In the genomic region with DNA sequence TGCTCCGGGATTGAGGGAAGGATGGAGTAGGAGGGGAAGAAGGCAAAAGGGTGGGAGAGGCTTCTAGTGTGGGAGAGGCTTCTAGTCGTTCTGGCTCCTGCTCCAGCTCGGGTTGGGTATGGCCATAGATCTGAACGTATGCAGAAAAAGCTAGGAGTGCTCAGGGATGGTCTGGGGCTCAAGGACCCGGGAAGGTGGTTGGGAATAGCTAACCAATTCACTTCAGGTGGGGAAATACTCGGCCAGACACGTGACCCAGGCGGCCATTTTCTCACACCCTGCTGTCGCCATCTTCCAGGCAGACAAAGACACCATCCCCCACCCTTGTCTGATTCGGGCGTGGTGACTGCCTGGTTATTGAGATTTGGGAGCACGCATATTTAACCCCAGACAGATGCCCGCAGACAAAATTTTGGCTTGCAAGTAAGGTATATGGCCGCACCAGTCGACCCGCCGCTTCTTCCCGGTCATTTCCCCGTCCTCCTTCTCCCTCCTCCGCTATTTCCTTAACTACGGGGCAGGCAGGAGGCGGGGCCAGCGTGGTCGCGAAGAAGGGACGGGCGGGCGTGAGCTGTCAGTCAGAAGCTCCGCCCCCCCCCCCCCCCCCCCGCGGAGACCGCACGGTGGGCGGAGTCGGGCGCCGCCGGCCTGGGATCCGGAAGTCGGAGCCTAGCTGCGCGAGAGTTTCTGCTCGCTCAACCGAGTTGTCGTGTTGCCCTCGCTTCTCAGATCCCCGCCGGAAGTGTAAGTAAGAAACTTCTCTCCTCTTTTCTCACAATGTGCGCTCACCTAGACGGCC, we compare ENCODE assay signal across 1 cellular context.
TF ChIP-seq lines count a peak whose summit lies in the region.

A gene with protein sequence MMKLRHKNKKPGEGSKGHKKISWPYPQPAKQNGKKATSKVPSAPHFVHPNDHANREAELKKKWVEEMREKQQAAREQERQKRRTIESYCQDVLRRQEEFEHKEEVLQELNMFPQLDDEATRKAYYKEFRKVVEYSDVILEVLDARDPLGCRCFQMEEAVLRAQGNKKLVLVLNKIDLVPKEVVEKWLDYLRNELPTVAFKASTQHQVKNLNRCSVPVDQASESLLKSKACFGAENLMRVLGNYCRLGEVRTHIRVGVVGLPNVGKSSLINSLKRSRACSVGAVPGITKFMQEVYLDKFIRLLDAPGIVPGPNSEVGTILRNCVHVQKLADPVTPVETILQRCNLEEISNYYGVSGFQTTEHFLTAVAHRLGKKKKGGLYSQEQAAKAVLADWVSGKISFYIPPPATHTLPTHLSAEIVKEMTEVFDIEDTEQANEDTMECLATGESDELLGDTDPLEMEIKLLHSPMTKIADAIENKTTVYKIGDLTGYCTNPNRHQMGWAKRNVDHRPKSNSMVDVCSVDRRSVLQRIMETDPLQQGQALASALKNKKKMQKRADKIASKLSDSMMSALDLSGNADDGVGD (plus strand): TSS at position 661 of the 799 bp plus-strand sequence. CDS start 2,348 bp downstream, outside the sequence.

TF ChIP-seq in GM12878, 131 proteins besides CTCF, POLR2A, EP300 and RAD21 (continued from another document and continues in another):
- TF ChIP-seq, protein P1, sequence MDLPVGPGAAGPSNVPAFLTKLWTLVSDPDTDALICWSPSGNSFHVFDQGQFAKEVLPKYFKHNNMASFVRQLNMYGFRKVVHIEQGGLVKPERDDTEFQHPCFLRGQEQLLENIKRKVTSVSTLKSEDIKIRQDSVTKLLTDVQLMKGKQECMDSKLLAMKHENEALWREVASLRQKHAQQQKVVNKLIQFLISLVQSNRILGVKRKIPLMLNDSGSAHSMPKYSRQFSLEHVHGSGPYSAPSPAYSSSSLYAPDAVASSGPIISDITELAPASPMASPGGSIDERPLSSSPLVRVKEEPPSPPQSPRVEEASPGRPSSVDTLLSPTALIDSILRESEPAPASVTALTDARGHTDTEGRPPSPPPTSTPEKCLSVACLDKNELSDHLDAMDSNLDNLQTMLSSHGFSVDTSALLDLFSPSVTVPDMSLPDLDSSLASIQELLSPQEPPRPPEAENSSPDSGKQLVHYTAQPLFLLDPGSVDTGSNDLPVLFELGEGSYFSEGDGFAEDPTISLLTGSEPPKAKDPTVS (IDR thresholded peaks at IDR 0.05; ENCODE audit: low read depth, low read length), result no peak
- TF ChIP-seq CHD4 (IDR thresholded peaks at IDR 0.05), result no peak
- peak; percentile 43; the same call in 1 of the 2 replicates for TF ChIP-seq TAF1 (IDR thresholded peaks at IDR 0.05; ENCODE audit: borderline replicate concordance, low read depth, low read length)
- TF ChIP-seq MYB (IDR thresholded peaks at IDR 0.05; ENCODE audit: borderline replicate concordance, low read depth, low read length), result no peak
- TF ChIP-seq EZH2 (IDR thresholded peaks at IDR 0.05; ENCODE audit: borderline replicate concordance, control insufficient read depth, low read depth, low read length), result no peak
- no peak for TF ChIP-seq MEF2A (IDR thresholded peaks at IDR 0.05; ENCODE audit: insufficient read depth, low read depth, low read length)
- no peak for TF ChIP-seq RUNX3 (IDR thresholded peaks at IDR 0.05; ENCODE audit: low read length)
- TF ChIP-seq, protein P2, sequence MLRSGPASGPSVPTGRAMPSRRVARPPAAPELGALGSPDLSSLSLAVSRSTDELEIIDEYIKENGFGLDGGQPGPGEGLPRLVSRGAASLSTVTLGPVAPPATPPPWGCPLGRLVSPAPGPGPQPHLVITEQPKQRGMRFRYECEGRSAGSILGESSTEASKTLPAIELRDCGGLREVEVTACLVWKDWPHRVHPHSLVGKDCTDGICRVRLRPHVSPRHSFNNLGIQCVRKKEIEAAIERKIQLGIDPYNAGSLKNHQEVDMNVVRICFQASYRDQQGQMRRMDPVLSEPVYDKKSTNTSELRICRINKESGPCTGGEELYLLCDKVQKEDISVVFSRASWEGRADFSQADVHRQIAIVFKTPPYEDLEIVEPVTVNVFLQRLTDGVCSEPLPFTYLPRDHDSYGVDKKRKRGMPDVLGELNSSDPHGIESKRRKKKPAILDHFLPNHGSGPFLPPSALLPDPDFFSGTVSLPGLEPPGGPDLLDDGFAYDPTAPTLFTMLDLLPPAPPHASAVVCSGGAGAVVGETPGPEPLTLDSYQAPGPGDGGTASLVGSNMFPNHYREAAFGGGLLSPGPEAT (IDR thresholded peaks at IDR 0.05; ENCODE audit: low read depth), result peak; percentile 72
- TF ChIP-seq SUZ12 (IDR thresholded peaks at IDR 0.05; ENCODE audit: unreplicated experiment), result no peak
- TF ChIP-seq EED (IDR thresholded peaks at IDR 0.05; ENCODE audit: low read depth), result no peak
- no peak for TF ChIP-seq CHD1 (IDR thresholded peaks at IDR 0.05; ENCODE audit: low read depth, low read length)
- TF ChIP-seq FOXM1 (IDR thresholded peaks at IDR 0.05; ENCODE audit: low read depth, low read length), result no peak
- TF ChIP-seq BHLHE40 (IDR thresholded peaks at IDR 0.05; ENCODE audit: borderline replicate concordance in 1 of 2, low read depth in 2 of 2, low read length in 1 of 2), result peak; percentile 53 to 79; a peak in 2 of 4 replicates
- no peak for TF ChIP-seq SIX5 (IDR thresholded peaks at IDR 0.05; ENCODE audit: low read depth, low read length, severe bottlenecking)
- TF ChIP-seq, protein P3, sequence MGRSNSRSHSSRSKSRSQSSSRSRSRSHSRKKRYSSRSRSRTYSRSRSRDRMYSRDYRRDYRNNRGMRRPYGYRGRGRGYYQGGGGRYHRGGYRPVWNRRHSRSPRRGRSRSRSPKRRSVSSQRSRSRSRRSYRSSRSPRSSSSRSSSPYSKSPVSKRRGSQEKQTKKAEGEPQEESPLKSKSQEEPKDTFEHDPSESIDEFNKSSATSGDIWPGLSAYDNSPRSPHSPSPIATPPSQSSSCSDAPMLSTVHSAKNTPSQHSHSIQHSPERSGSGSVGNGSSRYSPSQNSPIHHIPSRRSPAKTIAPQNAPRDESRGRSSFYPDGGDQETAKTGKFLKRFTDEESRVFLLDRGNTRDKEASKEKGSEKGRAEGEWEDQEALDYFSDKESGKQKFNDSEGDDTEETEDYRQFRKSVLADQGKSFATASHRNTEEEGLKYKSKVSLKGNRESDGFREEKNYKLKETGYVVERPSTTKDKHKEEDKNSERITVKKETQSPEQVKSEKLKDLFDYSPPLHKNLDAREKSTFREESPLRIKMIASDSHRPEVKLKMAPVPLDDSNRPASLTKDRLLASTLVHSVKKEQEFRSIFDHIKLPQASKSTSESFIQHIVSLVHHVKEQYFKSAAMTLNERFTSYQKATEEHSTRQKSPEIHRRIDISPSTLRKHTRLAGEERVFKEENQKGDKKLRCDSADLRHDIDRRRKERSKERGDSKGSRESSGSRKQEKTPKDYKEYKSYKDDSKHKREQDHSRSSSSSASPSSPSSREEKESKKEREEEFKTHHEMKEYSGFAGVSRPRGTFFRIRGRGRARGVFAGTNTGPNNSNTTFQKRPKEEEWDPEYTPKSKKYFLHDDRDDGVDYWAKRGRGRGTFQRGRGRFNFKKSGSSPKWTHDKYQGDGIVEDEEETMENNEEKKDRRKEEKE (IDR thresholded peaks at IDR 0.05), result no peak
- no peak for TF ChIP-seq PAX5 (IDR thresholded peaks at IDR 0.05; ENCODE audit: borderline replicate concordance, low read depth, low read length)
- TF ChIP-seq YY1 (IDR thresholded peaks at IDR 0.05; ENCODE audit: low read depth, low read length), result peak; percentile 99
- TF ChIP-seq, protein P4, sequence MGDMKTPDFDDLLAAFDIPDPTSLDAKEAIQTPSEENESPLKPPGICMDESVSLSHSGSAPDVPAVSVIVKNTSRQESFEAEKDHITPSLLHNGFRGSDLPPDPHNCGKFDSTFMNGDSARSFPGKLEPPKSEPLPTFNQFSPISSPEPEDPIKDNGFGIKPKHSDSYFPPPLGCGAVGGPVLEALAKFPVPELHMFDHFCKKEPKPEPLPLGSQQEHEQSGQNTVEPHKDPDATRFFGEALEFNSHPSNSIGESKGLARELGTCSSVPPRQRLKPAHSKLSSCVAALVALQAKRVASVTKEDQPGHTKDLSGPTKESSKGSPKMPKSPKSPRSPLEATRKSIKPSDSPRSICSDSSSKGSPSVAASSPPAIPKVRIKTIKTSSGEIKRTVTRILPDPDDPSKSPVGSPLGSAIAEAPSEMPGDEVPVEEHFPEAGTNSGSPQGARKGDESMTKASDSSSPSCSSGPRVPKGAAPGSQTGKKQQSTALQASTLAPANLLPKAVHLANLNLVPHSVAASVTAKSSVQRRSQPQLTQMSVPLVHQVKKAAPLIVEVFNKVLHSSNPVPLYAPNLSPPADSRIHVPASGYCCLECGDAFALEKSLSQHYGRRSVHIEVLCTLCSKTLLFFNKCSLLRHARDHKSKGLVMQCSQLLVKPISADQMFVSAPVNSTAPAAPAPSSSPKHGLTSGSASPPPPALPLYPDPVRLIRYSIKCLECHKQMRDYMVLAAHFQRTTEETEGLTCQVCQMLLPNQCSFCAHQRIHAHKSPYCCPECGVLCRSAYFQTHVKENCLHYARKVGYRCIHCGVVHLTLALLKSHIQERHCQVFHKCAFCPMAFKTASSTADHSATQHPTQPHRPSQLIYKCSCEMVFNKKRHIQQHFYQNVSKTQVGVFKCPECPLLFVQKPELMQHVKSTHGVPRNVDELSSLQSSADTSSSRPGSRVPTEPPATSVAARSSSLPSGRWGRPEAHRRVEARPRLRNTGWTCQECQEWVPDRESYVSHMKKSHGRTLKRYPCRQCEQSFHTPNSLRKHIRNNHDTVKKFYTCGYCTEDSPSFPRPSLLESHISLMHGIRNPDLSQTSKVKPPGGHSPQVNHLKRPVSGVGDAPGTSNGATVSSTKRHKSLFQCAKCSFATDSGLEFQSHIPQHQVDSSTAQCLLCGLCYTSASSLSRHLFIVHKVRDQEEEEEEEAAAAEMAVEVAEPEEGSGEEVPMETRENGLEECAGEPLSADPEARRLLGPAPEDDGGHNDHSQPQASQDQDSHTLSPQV (IDR thresholded peaks at IDR 0.05), result 0 out of 2 replicates have a peak, but pooled peaks have one; percentile 26
- TF ChIP-seq RAD51 (IDR thresholded peaks at IDR 0.05), result peak; percentile 93
- TF ChIP-seq HDGF (IDR thresholded peaks at IDR 0.05), result no peak
- TF ChIP-seq IKZF1 (conservative IDR thresholded peaks at IDR 0.05), result no peak; the same call in 1 of the 2 replicates
- TF ChIP-seq BMI1 (IDR thresholded peaks at IDR 0.05; ENCODE audit: borderline replicate concordance), result no peak
- TF ChIP-seq KDM1A (IDR thresholded peaks at IDR 0.05; ENCODE audit: borderline replicate concordance), result no peak
- TF ChIP-seq FOXK2 (IDR thresholded peaks at IDR 0.05), result no peak
- TF ChIP-seq POLR2AphosphoS5 (IDR thresholded peaks at IDR 0.05; ENCODE audit: low read length), result peak; percentile 85
- TF ChIP-seq ZZZ3 (IDR thresholded peaks at IDR 0.05; ENCODE audit: control insufficient read depth, insufficient read length, low read depth), result no peak
- peak in 1 of 2 experiments; percentile 48; a peak in 2 of 4 replicates for TF ChIP-seq IKZF2 (IDR thresholded peaks at IDR 0.05)
- no peak for TF ChIP-seq IRF4 (IDR thresholded peaks at IDR 0.05; ENCODE audit: low read depth, low read length)
- TF ChIP-seq SPI1 (IDR thresholded peaks at IDR 0.05; ENCODE audit: borderline replicate concordance, insufficient read depth, low read depth, low read length), result no peak
- TF ChIP-seq, protein P5, sequence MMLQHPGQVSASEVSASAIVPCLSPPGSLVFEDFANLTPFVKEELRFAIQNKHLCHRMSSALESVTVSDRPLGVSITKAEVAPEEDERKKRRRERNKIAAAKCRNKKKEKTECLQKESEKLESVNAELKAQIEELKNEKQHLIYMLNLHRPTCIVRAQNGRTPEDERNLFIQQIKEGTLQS (IDR thresholded peaks at IDR 0.05; ENCODE audit: borderline replicate concordance, extremely low read depth, low read depth, low read length), result peak; percentile 35; the same call in 1 of the 2 replicates
- no peak for TF ChIP-seq CBX3 (IDR thresholded peaks at IDR 0.05; ENCODE audit: borderline replicate concordance, low read depth)
- no peak; the same call in 1 of the 2 replicates for TF ChIP-seq NBN (IDR thresholded peaks at IDR 0.05)
- TF ChIP-seq, protein P6, sequence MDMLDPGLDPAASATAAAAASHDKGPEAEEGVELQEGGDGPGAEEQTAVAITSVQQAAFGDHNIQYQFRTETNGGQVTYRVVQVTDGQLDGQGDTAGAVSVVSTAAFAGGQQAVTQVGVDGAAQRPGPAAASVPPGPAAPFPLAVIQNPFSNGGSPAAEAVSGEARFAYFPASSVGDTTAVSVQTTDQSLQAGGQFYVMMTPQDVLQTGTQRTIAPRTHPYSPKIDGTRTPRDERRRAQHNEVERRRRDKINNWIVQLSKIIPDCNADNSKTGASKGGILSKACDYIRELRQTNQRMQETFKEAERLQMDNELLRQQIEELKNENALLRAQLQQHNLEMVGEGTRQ (IDR thresholded peaks at IDR 0.05; ENCODE audit: borderline replicate concordance, low read depth, low read length), result peak; percentile 63
- TF ChIP-seq, protein P7, sequence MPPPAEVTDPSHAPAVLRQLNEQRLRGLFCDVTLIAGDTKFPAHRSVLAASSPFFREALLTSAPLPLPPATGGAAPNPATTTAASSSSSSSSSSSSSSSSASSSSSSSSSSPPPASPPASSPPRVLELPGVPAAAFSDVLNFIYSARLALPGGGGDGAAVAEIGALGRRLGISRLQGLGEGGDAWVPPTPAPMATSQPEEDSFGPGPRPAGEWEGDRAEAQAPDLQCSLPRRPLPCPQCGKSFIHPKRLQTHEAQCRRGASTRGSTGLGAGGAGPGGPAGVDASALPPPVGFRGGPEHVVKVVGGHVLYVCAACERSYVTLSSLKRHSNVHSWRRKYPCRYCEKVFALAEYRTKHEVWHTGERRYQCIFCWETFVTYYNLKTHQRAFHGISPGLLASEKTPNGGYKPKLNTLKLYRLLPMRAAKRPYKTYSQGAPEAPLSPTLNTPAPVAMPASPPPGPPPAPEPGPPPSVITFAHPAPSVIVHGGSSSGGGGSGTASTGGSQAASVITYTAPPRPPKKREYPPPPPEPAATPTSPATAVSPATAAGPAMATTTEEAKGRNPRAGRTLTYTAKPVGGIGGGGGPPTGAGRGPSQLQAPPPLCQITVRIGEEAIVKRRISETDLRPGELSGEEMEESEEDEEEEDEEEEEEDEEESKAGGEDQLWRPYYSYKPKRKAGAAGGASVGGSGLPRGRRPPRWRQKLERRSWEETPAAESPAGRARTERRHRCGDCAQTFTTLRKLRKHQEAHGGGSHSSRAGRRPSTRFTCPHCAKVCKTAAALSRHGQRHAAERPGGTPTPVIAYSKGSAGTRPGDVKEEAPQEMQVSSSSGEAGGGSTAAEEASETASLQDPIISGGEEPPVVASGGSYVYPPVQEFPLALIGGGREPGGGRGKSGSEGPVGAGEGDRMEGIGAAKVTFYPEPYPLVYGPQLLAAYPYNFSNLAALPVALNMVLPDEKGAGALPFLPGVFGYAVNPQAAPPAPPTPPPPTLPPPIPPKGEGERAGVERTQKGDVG (CRISPR knock-in tag; IDR thresholded peaks at IDR 0.05), result no peak
